19 cellular contexts compared by ENCODE assay signal in the genomic region with DNA sequence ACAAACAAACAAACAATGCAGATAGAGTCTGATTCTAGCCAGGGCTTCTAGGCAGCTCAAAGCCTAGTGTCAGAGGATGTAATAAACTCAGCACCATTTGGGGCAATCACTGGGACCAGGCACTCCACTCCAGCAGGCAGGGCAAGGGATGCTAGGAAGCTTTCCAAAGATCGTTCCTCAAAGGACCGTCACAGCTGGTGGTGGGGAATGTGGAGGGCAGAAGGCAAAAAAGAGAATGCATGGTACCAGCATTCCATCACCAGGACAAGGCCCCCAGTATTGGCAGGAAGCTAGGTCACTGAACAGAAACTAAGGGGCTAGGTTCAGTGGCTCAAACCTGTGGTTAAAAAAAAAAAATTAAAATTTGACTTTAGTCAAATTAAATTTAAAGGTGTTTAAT.
DNase-seq lines count a peak whose midpoint lies in the region; ATAC-seq lines count a peak whose summit lies in the region.
"Had no signal": no experiment of that assay in that cellular context is flagged by ENCODE, and none has a peak within 500 bp of the region (broad histone marks: within the 10 kb centered on the region; RNA-seq: fewer than 3 reads in every experiment).

No MANE protein-coding gene starts in this region.

- no peak overlapping the region for H2BK15ac ChIP-seq in mesenchymal stem cell (ENCODE audit: low read depth, poor library complexity, severe bottlenecking)

- H3K4me1 ChIP-seq in BLaER1 treated with 17β-estradiol and CSF1 and Interleukin-3, amounts not matched to agents 10 nM and 100 nM: peaks cover 8 to 40% (median 28%) of the 10 kb centered on the region in 10 experiments; a peak in 18 of 20 replicates
- H3K4me1 ChIP-seq in mesenchymal stem cell (ENCODE audit: control insufficient read depth, insufficient read depth, low read depth, low read length): peaks cover 9% of the 10 kb centered on the region

- peak overlapping the region in 4 of 11 experiments; percentile 16 to 52 (median 39); a peak in 4 of 22 replicates for H3K4me2 ChIP-seq in BLaER1 treated with 17β-estradiol and CSF1 and Interleukin-3, amounts not matched to agents 10 nM and 100 nM
- no peak overlapping the region for H3K4me2 ChIP-seq in mesenchymal stem cell (ENCODE audit: low read length, poor library complexity, severe bottlenecking)
- H3K4me2 ChIP-seq: KMS-11 had no signal

- no peak overlapping the region for H2AFZ ChIP-seq in mesenchymal stem cell (ENCODE audit: low read depth, low read length)

- H2BK5ac ChIP-seq in mesenchymal stem cell (ENCODE audit: low read depth, low read length, poor library complexity, severe bottlenecking): no peak overlapping the region

- no peak overlapping the region for H3K18ac ChIP-seq in mesenchymal stem cell (ENCODE audit: low read depth in 1 of 2, low read length in 2 of 2)

- H3K27me3 Mint-ChIP-seq in activated T-helper 17 cell treated with anti-CD3 and anti-CD28 coated beads, Interleukin-2, amount 50 U/mL, for 72 hours: no peaks in the 10 kb centered on the region
- H3K27me3 Mint-ChIP-seq in naive thymus-derived CD8-positive, alpha-beta T cell: no peaks in the 10 kb centered on the region

- H2BK12ac ChIP-seq in mesenchymal stem cell (ENCODE audit: low read length in 2 of 2): no peak overlapping the region

- H2BK120ac ChIP-seq in mesenchymal stem cell (ENCODE audit: low read depth, low read length): no peak overlapping the region

- H4K20me1 ChIP-seq in BLaER1 treated with 17β-estradiol and CSF1 and Interleukin-3, amounts not matched to agents 10 nM and 100 nM: no peaks in the 10 kb centered on the region

- no peak overlapping the region for H4K8ac ChIP-seq in mesenchymal stem cell (ENCODE audit: low read length)

- POLR2A ChIA-PET in naive thymus-derived CD8-positive, alpha-beta T cell (lab: Charles Lee): interaction anchor here (0.6 kb wide), 1 partner anchor 8 kb away, joined by 3 read pairs; no protein-coding TSS in a partner anchor

- H3K4me1 Mint-ChIP-seq in activated T-helper 17 cell treated with anti-CD3 and anti-CD28 coated beads, Interleukin-2, amount 50 U/mL, for 72 hours: peaks cover 6% of the 10 kb centered on the region
- H3K4me1 Mint-ChIP-seq in naive thymus-derived CD8-positive, alpha-beta T cell: peaks cover 2 to 11% (median 9%) of the 10 kb centered on the region in 4 donors

- H3K36me3 ChIP-seq in BLaER1 treated with 17β-estradiol and CSF1 and Interleukin-3, amounts not matched to agents 10 nM and 100 nM: peaks cover 0 to 5% (median 0%) of the 10 kb centered on the region in 11 experiments; a peak in 2 of 22 replicates
- H3K36me3 ChIP-seq in H7 (replicated peaks; ENCODE audit: control insufficient read depth, insufficient read depth, low read length) (no peaks in the 10 kb centered on the region), mesenchymal stem cell (ENCODE audit: control insufficient read depth in 1 of 2, insufficient read depth in 2 of 2, low read depth in 1 of 2, low read length in 2 of 2) (no peaks in the 10 kb centered on the region)
- H3K36me3 ChIP-seq: SJSA1 had no signal

- no peak overlapping the region for H3K14ac ChIP-seq in mesenchymal stem cell (ENCODE audit: low read length in 2 of 2)

- H3K4ac ChIP-seq in mesenchymal stem cell (ENCODE audit: low read depth in 1 of 2, low read length in 2 of 2): no peak overlapping the region

- H3K79me1 ChIP-seq in mesenchymal stem cell (replicated peaks; ENCODE audit: low read length, poor library complexity, severe bottlenecking): no peaks in the 10 kb centered on the region

- no peak for ATAC-seq in activated T-helper 17 cell treated with anti-CD3 and anti-CD28 coated beads, Interleukin-2, amount 50 U/mL, for 72 hours (replicated peaks)
- ATAC-seq in naive thymus-derived CD8-positive, alpha-beta T cell: no peak
- ATAC-seq: Right ventricle myocardium inferior had no signal

- no peak overlapping the region for H3K9ac ChIP-seq in BLaER1 treated with 17β-estradiol and CSF1 and Interleukin-3, amounts not matched to agents 10 nM and 100 nM
- no peak overlapping the region for H3K9ac ChIP-seq in mesenchymal stem cell (ENCODE audit: low read length)
- H3K9ac ChIP-seq: KMS-11 had no signal

- H3K27ac Mint-ChIP-seq in activated T-helper 17 cell treated with anti-CD3 and anti-CD28 coated beads, Interleukin-2, amount 50 U/mL, for 72 hours: peak overlapping the region; percentile 36
- peak overlapping the region in 1 of 10 donors; percentile 50 for H3K27ac Mint-ChIP-seq in naive thymus-derived CD8-positive, alpha-beta T cell

- peak; percentile 32 for DNase-seq in H7
- no peak for DNase-seq in mesenchymal stem cell
- no peak for DNase-seq in MV-4-11 (lab: John Stamatoyannopoulos, UW)
- DNase-seq in naive thymus-derived CD8-positive, alpha-beta T cell: no peak
- no peak for DNase-seq in HT-29 (ENCODE audit: low spot score)
- no peak for DNase-seq in inferior parietal cortex (ENCODE audit: extremely low spot score)
- DNase-seq: DMS79 treated with DMSO at 0.1 percent for 48 hours, HCEC 1CT, NCI-H1105 treated with DMSO at 0.1 percent for 48 hours, NCI-H2081, NCI-H2171 treated with DMSO at 0.1 percent for 48 hours, NCI-H524 treated with DMSO at 0.1 percent for 48 hours, NCI-H82 had no signal

- no peak overlapping the region for H4K91ac ChIP-seq in mesenchymal stem cell (ENCODE audit: low read length)

- no peak overlapping the region for H3K4me3 Mint-ChIP-seq in activated T-helper 17 cell treated with anti-CD3 and anti-CD28 coated beads, Interleukin-2, amount 50 U/mL, for 72 hours
- peak overlapping the region in 1 of 10 donors; percentile 15 for H3K4me3 Mint-ChIP-seq in naive thymus-derived CD8-positive, alpha-beta T cell

- no peaks in the 10 kb centered on the region for H3K36me3 Mint-ChIP-seq in activated T-helper 17 cell treated with anti-CD3 and anti-CD28 coated beads, Interleukin-2, amount 50 U/mL, for 72 hours (ENCODE audit: low read depth)
- peaks cover 0 to 2% (median 2%) of the 10 kb centered on the region in 3 donors for H3K36me3 Mint-ChIP-seq in naive thymus-derived CD8-positive, alpha-beta T cell

- no peak overlapping the region for H3K4me3 ChIP-seq in BLaER1 treated with 17β-estradiol and CSF1 and Interleukin-3, amounts not matched to agents 10 nM and 100 nM
- H3K4me3 ChIP-seq in H7 (ENCODE audit: insufficient read depth, low read depth, low read length): no peak overlapping the region
- H3K4me3 ChIP-seq in mesenchymal stem cell (ENCODE audit: insufficient read depth in 1 of 2, low read depth in 1 of 2, low read length in 2 of 2): no peak overlapping the region
- H3K4me3 ChIP-seq: GM12878, SJSA1 had no signal

- H3K27ac ChIP-seq in BLaER1 treated with 17β-estradiol and CSF1 and Interleukin-3, amounts not matched to agents 10 nM and 100 nM: peak overlapping the region in 7 of 11 experiments; percentile 40 to 75 (median 60); a peak in 11 of 22 replicates
- H3K27ac ChIP-seq in mesenchymal stem cell (ENCODE audit: low read length, poor library complexity, severe bottlenecking): no peak overlapping the region
- H3K27ac ChIP-seq: KMS-11, SJSA1 had no signal

- 88% methylated on average over 2 of the region's 2 CpGs for WGBS in mesenchymal stem cell

- H2AK5ac ChIP-seq in mesenchymal stem cell (ENCODE audit: low read length, severe bottlenecking): peak overlapping the region; percentile 6

- no peaks in the 10 kb centered on the region for H3K27me3 ChIP-seq in BLaER1 treated with 17β-estradiol and CSF1 and Interleukin-3, amounts not matched to agents 10 nM and 100 nM
- H3K27me3 ChIP-seq in H7 (ENCODE audit: control insufficient read depth, insufficient read depth, low read length) (no peaks in the 10 kb centered on the region), mesenchymal stem cell (ENCODE audit: control insufficient read depth in 1 of 2, insufficient read depth in 1 of 2, low read length in 2 of 2) (no peaks in the 10 kb centered on the region)
- H3K27me3 ChIP-seq: SJSA1 had no signal

- peaks cover 0 to 19% (median 0%) of the 10 kb centered on the region in 11 experiments; a peak in 6 of 22 replicates for H3K9me3 ChIP-seq in BLaER1 treated with 17β-estradiol and CSF1 and Interleukin-3, amounts not matched to agents 10 nM and 100 nM (replicated peaks in 1 of 11)
- H3K9me3 ChIP-seq in mesenchymal stem cell (ENCODE audit: control insufficient read depth, low read length): no peaks in the 10 kb centered on the region
- H3K9me3 ChIP-seq: SJSA1 had no signal

- H3K9me3 Mint-ChIP-seq in activated T-helper 17 cell treated with anti-CD3 and anti-CD28 coated beads, Interleukin-2, amount 50 U/mL, for 72 hours: no peaks in the 10 kb centered on the region
- H3K9me3 Mint-ChIP-seq in naive thymus-derived CD8-positive, alpha-beta T cell: no peaks in the 10 kb centered on the region

- H3K23ac ChIP-seq in mesenchymal stem cell (ENCODE audit: low read length in 2 of 2): no peak overlapping the region
